In genomic region chr7:130151591-130152269, GRCh38 we compare ENCODE assay signal across 11 cellular contexts. TPM values are rescaled to one million over a fixed set of nuclear protein-coding genes. Genes with fewer than 3 reads are reported as not detected.
DNase-seq lines count a peak whose midpoint lies in the region; ATAC-seq, FAIRE-seq and TF ChIP-seq lines count a peak whose summit lies in the region.
"Had no signal": no experiment of that assay in that cellular context is flagged by ENCODE, and none has a peak within 500 bp of the region (broad histone marks: within the 10 kb centered on the region; RNA-seq: fewer than 3 reads in every experiment).

No MANE protein-coding gene starts in this region.

- H3K9me3 ChIP-seq in DND-41 (ENCODE audit: insufficient read depth, low read length, severe bottlenecking), result no peaks in the 10 kb centered on the region

- no peak overlapping the region for H3K4me2 ChIP-seq in DND-41 (ENCODE audit: insufficient read depth, low read length)

- ATAC-seq in DND-41 (ENCODE audit: insufficient read depth, low read depth), result peak; percentile 33; the same call in 2 of the 3 replicates
- peak; percentile 44 to 48 for ATAC-seq in activated T-cell treated with anti-CD3 and anti-CD28 coated beads, Interleukin-2, amount 50 U/mL, for 4 hours
- ATAC-seq in HG02870 (IDR thresholded peaks at IDR 0.05; ENCODE audit: unreplicated experiment), result no peak

- intact Hi-C loops in head of caudate nucleus (cut with DNase I), result no loop called here

- H2AFZ ChIP-seq in DND-41 (ENCODE audit: low read depth, low read length), result no peak overlapping the region

- H3K36me3 ChIP-seq in DND-41 (ENCODE audit: insufficient read depth, low read length), result no peaks in the 10 kb centered on the region

- H3K27me3 ChIP-seq in DND-41 (ENCODE audit: insufficient read depth, low read length, poor library complexity), result no peaks in the 10 kb centered on the region

- H3K36me3 Mint-ChIP-seq in activated T-cell treated with anti-CD3 and anti-CD28 coated beads, Interleukin-2, amount 50 U/mL, for 4 hours (ENCODE audit: insufficient read depth), result no peaks in the 10 kb centered on the region

- peaks cover 20% of the 10 kb centered on the region for H4K20me1 ChIP-seq in DND-41 (ENCODE audit: insufficient read depth, low read length)

- H3K79me2 ChIP-seq in DND-41 (ENCODE audit: insufficient read depth, low read length), result no peaks in the 10 kb centered on the region

- peaks cover 1% of the 10 kb centered on the region for H3K4me1 Mint-ChIP-seq in activated T-cell treated with anti-CD3 and anti-CD28 coated beads, Interleukin-2, amount 50 U/mL, for 4 hours (ENCODE audit: low read depth)

- peaks cover 7% of the 10 kb centered on the region for H3K27me3 Mint-ChIP-seq in activated T-cell treated with anti-CD3 and anti-CD28 coated beads, Interleukin-2, amount 50 U/mL, for 4 hours (ENCODE audit: low read depth)

- peak; percentile 54 for DNase-seq in DND-41
- no peak for DNase-seq in HTR-8/SVneo (ENCODE audit: insufficient read length, low spot score)
- no peak for DNase-seq in activated T-cell treated with anti-CD3 and anti-CD28 coated beads, Interleukin-2, amount 50 U/mL, for 4 hours
- DNase-seq in myocyte (ENCODE audit: low read depth), result peak; percentile 44
- DNase-seq in ecto neural progenitor cell (ENCODE audit: low spot score), result no peak
- no peak for DNase-seq in head of caudate nucleus
- DNase-seq in NCI-H2081 treated with DMSO at 0.1 percent for 48 hours (lab: John Stamatoyannopoulos, UW), result no peak
- DNase-seq: aorta, NCI-H2107, SW 1271 had no signal

- no peak overlapping the region for H3K4me3 ChIP-seq in DND-41 (ENCODE audit: low read depth in 1 of 2, low read length in 2 of 2)

- H3K9ac ChIP-seq in DND-41 (ENCODE audit: low read depth, low read length), result no peak overlapping the region

- no peak overlapping the region for H3K27ac ChIP-seq in DND-41 (ENCODE audit: low read length)

- FAIRE-seq in HTR-8/SVneo (lab: Jason Lieb, UNC), result peak; percentile 97

- H3K9me3 Mint-ChIP-seq in activated T-cell treated with anti-CD3 and anti-CD28 coated beads, Interleukin-2, amount 50 U/mL, for 4 hours, result no peaks in the 10 kb centered on the region

- H3K4me1 ChIP-seq in DND-41 (ENCODE audit: insufficient read depth, low read length), result no peaks in the 10 kb centered on the region

- no peak overlapping the region for H3K4me3 Mint-ChIP-seq in activated T-cell treated with anti-CD3 and anti-CD28 coated beads, Interleukin-2, amount 50 U/mL, for 4 hours

- no peak for TF ChIP-seq CTCF in DND-41 (IDR thresholded peaks at IDR 0.05; ENCODE audit: borderline replicate concordance, extremely low read depth, low read length, poor library complexity, severe bottlenecking)

RNA-seq across cellular contexts. Expression of gene TMEM209, which starts 53.5 kb away (rescaled TPM):
- total RNA-seq in activated T-cell treated with anti-CD3 and anti-CD28 coated beads, Interleukin-2, amount 50 U/mL, for 4 hours, result 10 to 100 TPM; 44.5 to 46.4 (median 45.0) TPM
- total RNA-seq in myocyte, result 17.2 and 20.2 TPM in 2 replicates
- polyA plus RNA-seq in myocyte (2012), result 12.8 TPM

RNA-seq across cellular contexts. Expression of gene SSMEM1, which starts 55.9 kb away (rescaled TPM):
- not detected for total RNA-seq in activated T-cell treated with anti-CD3 and anti-CD28 coated beads, Interleukin-2, amount 50 U/mL, for 4 hours
- not detected in 2 replicates for total RNA-seq in myocyte
- not detected for polyA plus RNA-seq in myocyte (2012)
- total RNA-seq: aorta had no signal
- polyA plus RNA-seq: aorta had no signal

Comparison
In these comparisons a context has a peak if more than half of its experiments do, and no peak if none do; other contexts are left out.
1. DNase-seq: peak in DND-41 (single experiment) and myocyte (single experiment); none in HTR-8/SVneo (single experiment), activated T-cell treated with anti-CD3 and anti-CD28 coated beads, Interleukin-2, amount 50 U/mL, for 4 hours (single experiment), ecto neural progenitor cell (single experiment), head of caudate nucleus (0 of 42) and NCI-H2081 treated with DMSO at 0.1 percent for 48 hours (single experiment).